ENCODE assay signal across 1 cellular context in genomic region chr7:111098011-111098925, GRCh38.
TF ChIP-seq lines count a peak whose summit lies in the region.

No MANE protein-coding gene starts in this region.

TF ChIP-seq in K562, 482 proteins besides CTCF, POLR2A, EP300 and RAD21 (continued from another document):
- no peak for TF ChIP-seq BCLAF1 (IDR thresholded peaks at IDR 0.05; ENCODE audit: borderline replicate concordance in 1 of 2, control insufficient read depth in 1 of 2, low read depth in 2 of 2, low read length in 1 of 2)
- no peak for TF ChIP-seq THAP7 (CRISPR knock-in tag; IDR thresholded peaks at IDR 0.05)
- TF ChIP-seq NRF1 (conservative IDR thresholded peaks at IDR 0.05 in 1 of 2, IDR thresholded peaks at IDR 0.05 in 1 of 2) = no peak
- no peak for TF ChIP-seq RBM34 (IDR thresholded peaks at IDR 0.05; ENCODE audit: borderline replicate concordance, insufficient read depth, low read length)
- TF ChIP-seq PHF8 (IDR thresholded peaks at IDR 0.05; ENCODE audit: borderline replicate concordance, low read length) = no peak
- no peak for TF ChIP-seq E2F4 (CRISPR knock-in tag; IDR thresholded peaks at IDR 0.05; ENCODE audit: low read depth)
- TF ChIP-seq ZNF134 (CRISPR knock-in tag; conservative IDR thresholded peaks at IDR 0.05) = no peak
- TF ChIP-seq ZHX1 (conservative IDR thresholded peaks at IDR 0.05; ENCODE audit: low read length) = 0 out of 2 replicates have a peak, but pooled peaks have one; percentile 50
- peak; percentile 83; the same call in 1 of the 2 replicates for TF ChIP-seq MBD1 (CRISPR knock-in tag; IDR thresholded peaks at IDR 0.05)
- no peak for TF ChIP-seq ZBTB12 (CRISPR knock-in tag; IDR thresholded peaks at IDR 0.05)
- TF ChIP-seq ZFP36 (IDR thresholded peaks at IDR 0.05; ENCODE audit: low read depth, low read length, partially characterized antibody) = no peak
- TF ChIP-seq TBP (optimal IDR thresholded peaks at IDR 0.05; ENCODE audit: low read depth, low read length) = no peak
- TF ChIP-seq NCOA6 (IDR thresholded peaks at IDR 0.05) = no peak
- TF ChIP-seq ZBTB33 (CRISPR knock-in tag; IDR thresholded peaks at IDR 0.05) = peak; percentile 77
- no peak for TF ChIP-seq ZNF785 (CRISPR knock-in tag; IDR thresholded peaks at IDR 0.05)
